Comparison of ENCODE assay signal across 17 cellular contexts in the genomic region with DNA sequence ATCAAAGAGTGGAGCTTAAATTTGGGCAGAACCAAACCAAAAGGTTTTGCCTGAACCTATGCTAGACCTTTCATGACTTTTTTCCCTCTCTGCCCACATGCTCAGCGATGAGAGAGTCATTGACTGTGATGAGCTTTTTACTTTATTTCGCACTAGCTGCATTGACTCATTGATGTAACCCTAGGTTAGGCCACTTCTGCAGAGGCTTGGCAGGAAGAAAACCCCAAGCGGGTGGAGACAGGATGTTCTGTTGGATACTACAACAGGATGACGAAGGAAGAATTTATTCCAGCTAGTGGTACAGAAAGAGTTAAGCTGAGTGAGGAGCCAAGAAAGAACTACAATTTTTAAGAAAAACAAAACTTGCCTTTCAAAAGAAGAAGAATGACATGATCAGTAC. TPM values are rescaled to one million over a fixed set of nuclear protein-coding genes. Genes with fewer than 3 reads are reported as not detected.
DNase-seq lines count a peak whose midpoint lies in the region; ATAC-seq, FAIRE-seq and TF ChIP-seq lines count a peak whose summit lies in the region.
"Had no signal": no experiment of that assay in that cellular context is flagged by ENCODE, and none has a peak within 500 bp of the region (broad histone marks: within the 10 kb centered on the region; RNA-seq: fewer than 3 reads in every experiment).

No MANE protein-coding gene starts in this region.

- peaks cover 11% of the 10 kb centered on the region for H3K4me1 Mint-ChIP-seq in type B pancreatic cell (ENCODE audit: unreplicated experiment)
- H3K4me1 Mint-ChIP-seq: neural progenitor cell had no signal

- no peak for TF ChIP-seq POLR2A in GM12878 (IDR thresholded peaks at IDR 0.05; ENCODE audit: low read depth, low read length)

- POLR2A ChIA-PET in GM12878 (lab: Charles Lee), result no interaction called here

- H3K27ac ChIP-seq in GM12878 (ENCODE audit: control insufficient read depth, insufficient read depth), result no peak overlapping the region
- H3K27ac ChIP-seq: BLaER1 treated with 17β-estradiol and CSF1 and Interleukin-3, amounts not matched to agents 10 nM and 100 nM; neural progenitor cell; sigmoid colon had no signal

- no peaks in the 10 kb centered on the region for H4K20me1 ChIP-seq in GM12878 (ENCODE audit: control insufficient read depth, insufficient read depth)
- H4K20me1 ChIP-seq: BLaER1 treated with 17β-estradiol and CSF1 and Interleukin-3, amounts not matched to agents 10 nM and 100 nM had no signal

- peaks cover 5% of the 10 kb centered on the region for H3K27me3 Mint-ChIP-seq in type B pancreatic cell

- H3K9ac ChIP-seq in GM12878 (ENCODE audit: control insufficient read depth, insufficient read depth, low read length), result no peak overlapping the region
- H3K9ac ChIP-seq: BLaER1 treated with 17β-estradiol and CSF1 and Interleukin-3, amounts not matched to agents 10 nM and 100 nM; neural progenitor cell had no signal

- H3K4me3 ChIP-seq in GM12878, result no peak overlapping the region
- H3K4me3 ChIP-seq: BLaER1 treated with 17β-estradiol and CSF1 and Interleukin-3, amounts not matched to agents 10 nM and 100 nM; K562; neural progenitor cell; sigmoid colon had no signal

- SMC1A ChIA-PET in GM12878 (lab: Charles Lee; ENCODE audit: uncharacterized antibody, unreplicated experiment), result interaction anchor here (0.6 to 1.2 kb wide), 3 partner anchors 27 to 498 kb away, joined by 3 read pairs; no protein-coding TSS in a partner anchor

- H3K4me1 ChIP-seq in GM12878 (ENCODE audit: control insufficient read depth, insufficient read depth, low read length), result no peaks in the 10 kb centered on the region
- H3K4me1 ChIP-seq: neural progenitor cell, sigmoid colon had no signal

- RAD21 ChIA-PET in GM12878 (lab: Charles Lee; ENCODE audit: unreplicated experiment), result no interaction called here

- no TSS peak for BruUV-seq in GM12878 (replicated peaks; lab: Mats Ljungman, UMichigan)

- TF ChIP-seq RAD21 in GM12878 (IDR thresholded peaks at IDR 0.05; ENCODE audit: insufficient read depth, low read depth, low read length), result no peak

- no peaks in the 10 kb centered on the region for H3K36me3 ChIP-seq in GM12878 (ENCODE audit: control insufficient read depth in 2 of 2, insufficient read depth in 2 of 2, low read length in 1 of 2)
- H3K36me3 ChIP-seq: BLaER1 treated with 17β-estradiol and CSF1 and Interleukin-3, amounts not matched to agents 10 nM and 100 nM; neural progenitor cell; sigmoid colon had no signal

- H3K9me3 ChIP-seq in GM12878 (replicated peaks; ENCODE audit: control insufficient read depth, insufficient read depth, low read length), result no peaks in the 10 kb centered on the region
- H3K9me3 ChIP-seq: BLaER1 treated with 17β-estradiol and CSF1 and Interleukin-3, amounts not matched to agents 10 nM and 100 nM; sigmoid colon had no signal

- no peak for FAIRE-seq in GM12878 (lab: Jason Lieb, UNC)
- FAIRE-seq: K562 had no signal

- H3K36me3 Mint-ChIP-seq in type B pancreatic cell, result no peaks in the 10 kb centered on the region
- H3K36me3 Mint-ChIP-seq: neural progenitor cell had no signal

- H3K27me3 ChIP-seq in GM12878 (replicated peaks in 1 of 2; ENCODE audit: control insufficient read depth in 2 of 2, insufficient read depth in 2 of 2, low read length in 1 of 2), result peaks cover 0 to 2% of the 10 kb centered on the region in 2 experiments; a peak in 2 of 4 replicates
- H3K27me3 ChIP-seq: BLaER1 treated with 17β-estradiol and CSF1 and Interleukin-3, amounts not matched to agents 10 nM and 100 nM; neural progenitor cell; sigmoid colon had no signal

- CTCF ChIA-PET in GM12878 (lab: Yijun Ruan, JAX), result interaction anchor here (0.6 to 1.4 kb wide), 6 partner anchors 13 to 758 kb away, joined by 3 to 5 read pairs (median 3); no protein-coding TSS in a partner anchor

- H2AFZ ChIP-seq in GM12878 (ENCODE audit: control insufficient read depth, low read depth, low read length), result no peak overlapping the region
- H2AFZ ChIP-seq: neural progenitor cell had no signal

- no peak overlapping the region for H3K27ac Mint-ChIP-seq in type B pancreatic cell
- H3K27ac Mint-ChIP-seq: neural progenitor cell had no signal

- no peak overlapping the region for H3K4me2 ChIP-seq in GM12878 (ENCODE audit: control insufficient read depth, insufficient read depth)
- H3K4me2 ChIP-seq: neural progenitor cell had no signal

- WGBS in GM12878 (ENCODE audit: insufficient coverage, insufficient replicate concordance, low lambda C conversion rate, missing lambda C conversion rate), result 27% methylated on average over 4 of the region's 4 CpGs

- no peaks in the 10 kb centered on the region for H3K79me2 ChIP-seq in GM12878 (ENCODE audit: control insufficient read depth, insufficient read depth, low read length)

- DNase-seq in Daoy (ENCODE audit: low read depth) (peak; percentile 69), HS-5 (ENCODE audit: low read depth) (peak; percentile 89), GM12878 (ENCODE audit: low read depth, low spot score) (no peak), kidney tubule cell (ENCODE audit: low spot score) (peak; percentile 87), NCI-H446 treated with DMSO at 0.1 percent for 48 hours (lab: John Stamatoyannopoulos, UW) (no peak), type B pancreatic cell (ENCODE audit: extremely low spot score, unreplicated experiment) (no peak)
- DNase-seq: central memory CD4-positive, alpha-beta T cell; islet precursor cell; NCI-H446; sigmoid colon had no signal

- no peak for TF ChIP-seq EP300 in GM12878 (IDR thresholded peaks at IDR 0.05; ENCODE audit: borderline replicate concordance in 1 of 2, control insufficient read depth in 1 of 2, low read depth in 2 of 2, low read length in 2 of 2)

- in situ Hi-C loops in GM12878 (cut with MboI), result no loop called here

- TF ChIP-seq CTCF in GM12878 (IDR thresholded peaks at IDR 0.05 in 2 of 3, conservative IDR thresholded peaks at IDR 0.05 in 1 of 3; ENCODE audit: control insufficient read depth in 2 of 3, extremely low read depth in 1 of 3, insufficient read depth in 1 of 3, low read depth in 3 of 3, low read length in 3 of 3) (no peak), type B pancreatic cell (conservative IDR thresholded peaks at IDR 0.05) (no peak)

- no peak overlapping the region for H3K4me3 Mint-ChIP-seq in type B pancreatic cell
- H3K4me3 Mint-ChIP-seq: neural progenitor cell had no signal

- ATAC-seq in GM12878, result peak; percentile 56
- no peak for ATAC-seq in GM18873 (IDR thresholded peaks at IDR 0.05; ENCODE audit: low FRiP score, unreplicated experiment)
- ATAC-seq in GM18858 (IDR thresholded peaks at IDR 0.05; ENCODE audit: unreplicated experiment), result no peak
- ATAC-seq: K562 had no signal

- H3K9me3 Mint-ChIP-seq in type B pancreatic cell, result no peaks in the 10 kb centered on the region
- H3K9me3 Mint-ChIP-seq: neural progenitor cell had no signal

- intact Hi-C loops in GM12878 (cut with micrococcal nuclease; ENCODE audit: unreplicated experiment), result no loop called here

TF ChIP-seq in GM12878, 131 proteins besides CTCF, POLR2A, EP300 and RAD21 (continues in another document):
- TF ChIP-seq KDM1A (IDR thresholded peaks at IDR 0.05; ENCODE audit: borderline replicate concordance) (no peak), PAX5 (IDR thresholded peaks at IDR 0.05; ENCODE audit: borderline replicate concordance, low read depth, low read length) (no peak), E2F8 (IDR thresholded peaks at IDR 0.05; ENCODE audit: low read depth, partially characterized antibody) (no peak)

RNA-seq across cellular contexts. Expression of gene AGXT2, which starts 18.4 kb away (rescaled TPM):
- not detected in 2 replicates for total RNA-seq in Daoy (2014; rRNA removed; shearing (Covaris generic))
- not detected in 2 replicates for total RNA-seq in GM12878 (2013; cell fraction: nucleolus; rRNA removed)
- not detected in 2 replicates for total RNA-seq in GM12878 (2014; rRNA removed)
- total RNA-seq in GM12878 (2014; rRNA removed; fragmentation: Illumina TruSeq; extraction: Trizol), result not detected in 2 replicates
- total RNA-seq in GM12878 (2021), result not detected in 2 replicates
- not detected for polyA plus RNA-seq in GM12878 (2011; ENCODE audit: low read depth)
- polyA plus RNA-seq in GM12878 (2011; rRNA removed), result not detected in 2 replicates
- not detected in 2 replicates for polyA plus RNA-seq in GM12878 (2011; cell fraction: cytosol; rRNA removed)
- not detected in 2 replicates for polyA plus RNA-seq in GM12878 (2011; cell fraction: nucleus; rRNA removed)
- polyA plus RNA-seq in GM12878 (2012), result not detected in 2 replicates
- not detected in 2 replicates for polyA plus RNA-seq in GM12878 (2014; fragmentation: Illumina TruSeq; extraction: Trizol)
- polyA plus RNA-seq in GM12878 (2014; fragmentation: Nextera tagmentation; extraction: Ambion mirVana), result not detected
- polyA plus RNA-seq in GM12878 (2014; rRNA removed), result not detected in 2 replicates
- not detected for polyA plus RNA-seq in GM12878 (2016; fragmentation: Nextera tagmentation; extraction: Ambion mirVana)
- not detected in 2 replicates for polyA minus RNA-seq in GM12878 (2011; rRNA and poly(A)+ RNA removed)
- polyA minus RNA-seq in GM12878 (2011; cell fraction: cytosol; rRNA and poly(A)+ RNA removed), result not detected in 2 replicates
- polyA minus RNA-seq in GM12878 (2011; cell fraction: nucleus; rRNA and poly(A)+ RNA removed), result not detected in 2 replicates
- not detected in 2 replicates for total RNA-seq in type B pancreatic cell (ENCODE audit: low replicate concordance)
- total RNA-seq: K562, sigmoid colon, SK-MEL-5, ureter had no signal
- polyA plus RNA-seq: K562, sigmoid colon had no signal

Comparison
In these comparisons a context has a peak if more than half of its experiments do, and no peak if none do; other contexts are left out.
1. DNase-seq: peak in Daoy (single experiment), HS-5 (single experiment) and kidney tubule cell (single experiment); none in GM12878 (single experiment), NCI-H446 treated with DMSO at 0.1 percent for 48 hours (single experiment) and type B pancreatic cell (single experiment).